ENCODE assay signal across 9 cellular contexts in genomic region chr18:74457043-74457742, GRCh38. TPM values are rescaled to one million over a fixed set of nuclear protein-coding genes. Genes with fewer than 3 reads are reported as not detected.
DNase-seq lines count a peak whose midpoint lies in the region; ATAC-seq, FAIRE-seq and TF ChIP-seq lines count a peak whose summit lies in the region.
"Had no signal": no experiment of that assay in that cellular context is flagged by ENCODE, and none has a peak within 500 bp of the region (broad histone marks: within the 10 kb centered on the region; RNA-seq: fewer than 3 reads in every experiment).

Gene DIPK1C, minus strand, starts transcription at chr18:74457308. Its CDS starts 49 bp downstream, at chr18:74457259.

- CTCF ChIA-PET in HepG2 (lab: Yijun Ruan, JAX; ENCODE audit: low intra/inter-chr PET ratio, low total read pairs): no interaction called here

- DNase-seq in NCI-H748 (lab: John Stamatoyannopoulos, UW; ENCODE audit: unreplicated experiment) (peak; percentile 44), NCI-H748 treated with DMSO at 0.1 percent for 48 hours (lab: John Stamatoyannopoulos, UW) (no peak), brain microvascular endothelial cell (no peak), HepG2 (ENCODE audit: low spot score) (no peak)
- DNase-seq in activated T-helper 2 cell treated with anti-CD3 and anti-CD28 coated beads, Interferon-gamma antibody, Interleukin-2, Interleukin-4, amounts not matched to agents 10 μg/mL and 5 μg/mL and 100 μg/mL, durations not matched to agents 14 hours and 24 hours and 36 hours (ENCODE audit: low spot score): no peak

- POLR2A ChIA-PET in HepG2 (lab: Yijun Ruan, JAX): no interaction called here

- H3K36me3 Mint-ChIP-seq in activated T-helper 2 cell treated with anti-CD3 and anti-CD28 coated beads, Interferon-gamma antibody, Interleukin-2, Interleukin-4, amounts not matched to agents 10 μg/mL and 5 μg/mL and 100 μg/mL, durations not matched to agents 14 hours and 24 hours and 36 hours (ENCODE audit: low read depth): no peaks in the 10 kb centered on the region

- intact Hi-C loops in HepG2 (cut with micrococcal nuclease; ENCODE audit: unreplicated experiment): no loop called here
- intact Hi-C loops in activated T-helper 2 cell treated with anti-CD3 and anti-CD28 coated beads, Interferon-gamma antibody, Interleukin-2, Interleukin-4, amounts not matched to agents 10 μg/mL and 5 μg/mL and 100 μg/mL, durations not matched to agents 14 hours and 24 hours and 36 hours (cut with micrococcal nuclease): no loop called here

- H3K4me1 ChIP-seq in HepG2 (ENCODE audit: insufficient read depth, low read length) (no peaks in the 10 kb centered on the region), subcutaneous abdominal adipose tissue (ENCODE audit: control insufficient read depth in 5 of 5, insufficient read depth in 5 of 5, low read length in 5 of 5) (peaks cover 0 to 18% (median 14%) of the 10 kb centered on the region in 5 donors)

- no peak within 1 kb of the TSS for H2AFZ ChIP-seq in HepG2 (ENCODE audit: low read length)

- peaks cover 67% of the 10 kb centered on the region for H3K27me3 Mint-ChIP-seq in activated T-helper 2 cell treated with anti-CD3 and anti-CD28 coated beads, Interferon-gamma antibody, Interleukin-2, Interleukin-4, amounts not matched to agents 10 μg/mL and 5 μg/mL and 100 μg/mL, durations not matched to agents 14 hours and 24 hours and 36 hours (ENCODE audit: low read depth)

- H3K27ac ChIP-seq in brain microvascular endothelial cell (no peak within 1 kb of the TSS), HepG2 (ENCODE audit: extremely low read length, insufficient read depth, low read length) (no peak within 1 kb of the TSS), subcutaneous abdominal adipose tissue (ENCODE audit: low read depth, low read length) (no peak within 1 kb of the TSS)

- TF ChIP-seq EP300 in HepG2 (IDR thresholded peaks at IDR 0.05; ENCODE audit: low read depth in 2 of 2, low read length in 2 of 2) (no peak), HepG2 (CRISPR knock-in tag; IDR thresholded peaks at IDR 0.05; ENCODE audit: borderline replicate concordance) (no peak)

- no peak for FAIRE-seq in HepG2 (lab: Jason Lieb, UNC)

- WGBS in HepG2 (ENCODE audit: low lambda C conversion rate): 21% methylated on average over 8 of the region's 77 CpGs

- H3K4me3 ChIP-seq in brain microvascular endothelial cell (ENCODE audit: low read depth, low read length) (peak within 1 kb of the TSS; percentile 1), HepG2 (replicated peaks in 1 of 3; ENCODE audit: insufficient read depth in 1 of 3, low read depth in 2 of 3, low read length in 3 of 3) (peak within 1 kb of the TSS in 1 of 3 experiments; percentile 16; a peak in 1 of 6 replicates), subcutaneous abdominal adipose tissue (ENCODE audit: low read depth in 1 of 5, low read length in 5 of 5) (peak within 1 kb of the TSS in 4 of 5 donors; percentile 36 to 58 (median 48))

- H3K4me3 Mint-ChIP-seq in activated T-helper 2 cell treated with anti-CD3 and anti-CD28 coated beads, Interferon-gamma antibody, Interleukin-2, Interleukin-4, amounts not matched to agents 10 μg/mL and 5 μg/mL and 100 μg/mL, durations not matched to agents 14 hours and 24 hours and 36 hours (ENCODE audit: low read depth): no peak within 1 kb of the TSS

- TF ChIP-seq CTCF in brain microvascular endothelial cell (IDR thresholded peaks at IDR 0.05; ENCODE audit: low read depth, low read length, missing control alignments) (no peak), HepG2 (CRISPR knock-in tag; IDR thresholded peaks at IDR 0.05) (no peak)

- no peak for TF ChIP-seq POLR2A in HepG2 (IDR thresholded peaks at IDR 0.05; ENCODE audit: insufficient read depth in 1 of 2, low read depth in 2 of 2, low read length in 2 of 2)

- ATAC-seq in HepG2 (peak; percentile 30; the same call in 2 of the 3 replicates), GM19452 (IDR thresholded peaks at IDR 0.05; ENCODE audit: unreplicated experiment) (no peak), GM18870 (IDR thresholded peaks at IDR 0.05; ENCODE audit: unreplicated experiment) (no peak)

- no peaks in the 10 kb centered on the region for H3K9me3 ChIP-seq in HepG2 (ENCODE audit: low read length)
- H3K9me3 ChIP-seq in subcutaneous abdominal adipose tissue (ENCODE audit: control insufficient read depth in 5 of 5, low read length in 5 of 5): no peaks in the 10 kb centered on the region

- in situ Hi-C loops in brain microvascular endothelial cell (cut with HindIII; ENCODE audit: low pct_ligation_motif_present, low sequenced_read_pairs) (loop anchor here (25.0 kb wide), 1 partner anchor 105 kb away; no protein-coding TSS in a partner anchor), HepG2 (cut with HindIII; ENCODE audit: extremely low pct_ligation_motif_present, low pct_unique_long_range_greater_than_20kb) (no loop called here)

- H3K4me2 ChIP-seq in HepG2 (ENCODE audit: low read depth, low read length): 0 out of 2 replicates have a peak within 1 kb of the TSS, but pooled peaks have one; percentile 12

- H3K4me1 Mint-ChIP-seq in activated T-helper 2 cell treated with anti-CD3 and anti-CD28 coated beads, Interferon-gamma antibody, Interleukin-2, Interleukin-4, amounts not matched to agents 10 μg/mL and 5 μg/mL and 100 μg/mL, durations not matched to agents 14 hours and 24 hours and 36 hours (ENCODE audit: low read depth): no peaks in the 10 kb centered on the region

- TF ChIP-seq RAD21 in HepG2 (CRISPR knock-in tag; IDR thresholded peaks at IDR 0.05): no peak

- H3K9ac ChIP-seq in HepG2 (ENCODE audit: insufficient read depth, low read depth, low read length): no peak within 1 kb of the TSS
- no peak within 1 kb of the TSS for H3K9ac ChIP-seq in subcutaneous abdominal adipose tissue (ENCODE audit: low read length in 5 of 5)

- H3K27me3 ChIP-seq in brain microvascular endothelial cell (replicated peaks) (peaks cover 40% of the 10 kb centered on the region), HepG2 (ENCODE audit: control insufficient read depth in 1 of 2, insufficient read depth in 2 of 2, low read length in 2 of 2) (peaks cover 3 to 58% of the 10 kb centered on the region in 2 experiments; a peak in 4 of 5 replicates), subcutaneous abdominal adipose tissue (ENCODE audit: control insufficient read depth in 5 of 5, insufficient read depth in 4 of 5, low read length in 5 of 5) (peaks cover 16 to 36% (median 33%) of the 10 kb centered on the region in 5 donors)

- no peaks in the 10 kb centered on the region for H3K9me3 Mint-ChIP-seq in activated T-helper 2 cell treated with anti-CD3 and anti-CD28 coated beads, Interferon-gamma antibody, Interleukin-2, Interleukin-4, amounts not matched to agents 10 μg/mL and 5 μg/mL and 100 μg/mL, durations not matched to agents 14 hours and 24 hours and 36 hours

- H3K36me3 ChIP-seq in brain microvascular endothelial cell (replicated peaks): no peaks in the 10 kb centered on the region
- no peaks in the 10 kb centered on the region for H3K36me3 ChIP-seq in HepG2 (replicated peaks in 1 of 2; ENCODE audit: control insufficient read depth in 1 of 2, insufficient read depth in 2 of 2, low read length in 2 of 2)
- no peaks in the 10 kb centered on the region for H3K36me3 ChIP-seq in subcutaneous abdominal adipose tissue (ENCODE audit: control insufficient read depth in 5 of 5, insufficient read depth in 5 of 5, low read length in 5 of 5)

- BruUV-seq in HepG2 (replicated peaks; lab: Mats Ljungman, UMichigan): no TSS peak

- no peak within 1 kb of the TSS for H3K27ac Mint-ChIP-seq in activated T-helper 2 cell treated with anti-CD3 and anti-CD28 coated beads, Interferon-gamma antibody, Interleukin-2, Interleukin-4, amounts not matched to agents 10 μg/mL and 5 μg/mL and 100 μg/mL, durations not matched to agents 14 hours and 24 hours and 36 hours

- no peaks in the 10 kb centered on the region for H3K79me2 ChIP-seq in HepG2 (ENCODE audit: insufficient read depth, low read length)

- no peaks in the 10 kb centered on the region for H4K20me1 ChIP-seq in HepG2 (ENCODE audit: insufficient read depth, low read length)

TF ChIP-seq in HepG2, 621 proteins besides CTCF, POLR2A, EP300 and RAD21 (continues in another document):
- no peak for TF ChIP-seq FOSL1 (CRISPR knock-in tag; IDR thresholded peaks at IDR 0.05; ENCODE audit: borderline replicate concordance)

RNA-seq across cellular contexts. Expression of gene DIPK1C, which starts in this region (rescaled TPM):
- not detected in 2 replicates for total RNA-seq in HepG2 (2016; rRNA removed; fragmentation: Illumina TruSeq; extraction: Trizol)
- total RNA-seq in HepG2 (2016; cell fraction: cytosol; rRNA removed; fragmentation: Illumina TruSeq; extraction: Trizol; ENCODE audit: low read depth): not detected in 2 replicates
- total RNA-seq in HepG2 (2016; cell fraction: insoluble cytoplasmic fraction; rRNA removed; fragmentation: Illumina TruSeq; extraction: Trizol): 0.09 TPM in 1 of 2 replicates, not detected in the other
- not detected in 2 replicates for total RNA-seq in HepG2 (2016; cell fraction: membrane; rRNA removed; fragmentation: Illumina TruSeq; extraction: Trizol)
- total RNA-seq in HepG2 (2016; cell fraction: nucleus; rRNA removed; fragmentation: Illumina TruSeq; extraction: Trizol): not detected in 2 replicates
- polyA plus RNA-seq in HepG2 (2011; rRNA removed): 1.1 and 1.8 TPM in 2 replicates
- 1.2 and 1.3 TPM in 2 replicates for polyA plus RNA-seq in HepG2 (2011; cell fraction: cytosol; rRNA removed)
- 0.43 and 0.53 TPM in 2 replicates for polyA plus RNA-seq in HepG2 (2011; cell fraction: nucleus; rRNA removed)
- polyA plus RNA-seq in HepG2 (2012): 0.19 and 0.39 TPM in 2 replicates
- polyA plus RNA-seq in HepG2 (2016; cell fraction: cytosol; fragmentation: Illumina TruSeq; extraction: Trizol; ENCODE audit: low read depth): not detected in 2 replicates
- not detected in 2 replicates for polyA plus RNA-seq in HepG2 (2016; cell fraction: insoluble cytoplasmic fraction; fragmentation: Illumina TruSeq; extraction: Trizol; ENCODE audit: low read depth)
- not detected in 2 replicates for polyA plus RNA-seq in HepG2 (2016; cell fraction: membrane; fragmentation: Illumina TruSeq; extraction: Trizol; ENCODE audit: low read depth)
- polyA plus RNA-seq in HepG2 (2016; cell fraction: nucleus; fragmentation: Illumina TruSeq; extraction: Trizol; ENCODE audit: insufficient read depth, low read depth): not detected in 2 replicates
- 2.7 TPM in 1 of 2 replicates, not detected in the other for polyA minus RNA-seq in HepG2 (2011; rRNA and poly(A)+ RNA removed; ENCODE audit: low replicate concordance)
- 0.40 and 1.9 TPM in 2 replicates for polyA minus RNA-seq in HepG2 (2011; cell fraction: cytosol; rRNA and poly(A)+ RNA removed)
- polyA minus RNA-seq in HepG2 (2011; cell fraction: nucleus; rRNA and poly(A)+ RNA removed): 0.52 and 0.75 TPM in 2 replicates
- total RNA-seq in activated T-helper 2 cell treated with anti-CD3 and anti-CD28 coated beads, Interferon-gamma antibody, Interleukin-2, Interleukin-4, amounts not matched to agents 10 μg/mL and 5 μg/mL and 100 μg/mL, durations not matched to agents 14 hours and 24 hours and 36 hours: not detected in 2 replicates
- total RNA-seq: NCI-H460 had no signal
